In the genomic region with DNA sequence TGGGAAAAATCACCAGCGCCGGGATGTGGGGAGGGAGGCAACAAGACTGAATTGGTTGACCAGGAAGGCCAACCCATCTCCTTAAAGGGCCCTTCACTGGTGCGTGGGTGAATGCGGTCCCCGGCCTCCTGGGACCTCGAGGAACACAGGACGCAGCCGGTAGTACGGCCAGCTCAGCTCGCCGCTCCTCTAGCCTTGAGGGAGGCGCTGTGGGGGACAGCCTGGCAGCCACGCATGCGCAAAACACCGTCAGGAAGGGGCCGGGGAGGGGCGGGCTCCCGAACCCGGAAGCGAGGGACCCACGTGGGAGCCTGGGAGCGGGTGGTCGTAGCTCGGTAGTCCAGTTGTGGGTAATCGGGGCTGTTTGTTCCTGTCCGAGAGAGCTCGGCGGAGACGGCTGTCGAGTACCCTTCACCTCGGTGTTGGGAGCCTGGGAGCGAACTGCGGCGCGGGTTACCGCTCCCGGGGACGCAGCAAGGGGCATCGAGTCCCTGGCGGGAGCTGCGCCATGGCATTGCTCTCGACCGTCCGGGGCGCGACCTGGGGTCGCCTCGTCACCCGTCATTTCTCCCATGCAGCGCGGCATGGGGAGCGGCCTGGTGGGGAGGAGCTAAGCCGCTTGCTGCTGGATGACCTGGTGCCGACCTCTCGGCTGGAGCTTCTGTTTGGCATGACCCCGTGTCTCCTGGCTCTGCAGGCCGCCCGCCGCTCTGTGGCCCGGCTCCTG, we compare ENCODE assay signal across 1 cellular context.
A peak's percentile ranks its signal among the peaks of the same experiment; 100 is the strongest.
TF ChIP-seq lines count a peak whose summit lies in the region.

TSS of gene MRM1 (plus strand) at position 281 of the 727 bp plus-strand sequence. CDS start at position 509, 228 bp downstream.

TF ChIP-seq in HepG2, 621 proteins besides CTCF, POLR2A, EP300 and RAD21 (continued from another document and continues in another):
- TF ChIP-seq ZNF280D (CRISPR knock-in tag; IDR thresholded peaks at IDR 0.05) (peak; percentile 78), ZNF501 (CRISPR knock-in tag; IDR thresholded peaks at IDR 0.05) (peak; percentile 66; the same call in 1 of the 2 replicates), SKI (IDR thresholded peaks at IDR 0.05; ENCODE audit: partially characterized antibody) (peak; percentile 28), E2F5 (CRISPR knock-in tag; conservative IDR thresholded peaks at IDR 0.05) (0 out of 2 replicates have a peak, but pooled peaks have one; percentile 55), ZMAT3 (CRISPR knock-in tag; conservative IDR thresholded peaks at IDR 0.05) (peak; percentile 83), ELK4 (CRISPR knock-in tag; IDR thresholded peaks at IDR 0.05; ENCODE audit: borderline replicate concordance) (no peak), TAF15 (IDR thresholded peaks at IDR 0.05; ENCODE audit: low read depth, low read length, poor library complexity, severe bottlenecking) (no peak), BCL6 (CRISPR knock-in tag; IDR thresholded peaks at IDR 0.05) (peak; percentile 75), DMAP1 (CRISPR knock-in tag; IDR thresholded peaks at IDR 0.05) (peak; percentile 93; the same call in 1 of the 2 replicates), SOX6 (IDR thresholded peaks at IDR 0.05) (no peak), SOX6 (CRISPR knock-in tag; IDR thresholded peaks at IDR 0.05) (peak; percentile 35; the same call in 1 of the 2 replicates), TFDP1 (CRISPR knock-in tag; IDR thresholded peaks at IDR 0.05; ENCODE audit: borderline replicate concordance) (peak; percentile 65), SATB2 (CRISPR knock-in tag; IDR thresholded peaks at IDR 0.05) (peak; percentile 54), ZNF468 (CRISPR knock-in tag; IDR thresholded peaks at IDR 0.05) (no peak), RARG (CRISPR knock-in tag; IDR thresholded peaks at IDR 0.05; ENCODE audit: low read depth) (no peak; the same call in 1 of the 2 replicates), ZNF407 (CRISPR knock-in tag; IDR thresholded peaks at IDR 0.05; ENCODE audit: not compliant biosample characterization) (peak; percentile 77), POLR2AphosphoS5 (IDR thresholded peaks at IDR 0.05; ENCODE audit: low read depth, low read length) (peak; percentile 84), SRY (CRISPR knock-in tag; IDR thresholded peaks at IDR 0.05) (peak; percentile 58; the same call in 1 of the 2 replicates), RBFOX2 (IDR thresholded peaks at IDR 0.05; ENCODE audit: low read depth, low read length) (peak; percentile 91), MTA1 (CRISPR knock-in tag; IDR thresholded peaks at IDR 0.05; ENCODE audit: borderline replicate concordance) (peak; percentile 52; the same call in 1 of the 2 replicates), FOXP4 (CRISPR knock-in tag; IDR thresholded peaks at IDR 0.05) (peak; percentile 29; the same call in 1 of the 2 replicates), MYC (CRISPR knock-in tag; IDR thresholded peaks at IDR 0.05; ENCODE audit: borderline replicate concordance) (peak; percentile 99), ZFP90 (CRISPR knock-in tag; IDR thresholded peaks at IDR 0.05; ENCODE audit: borderline replicate concordance) (peak; percentile 67), ZNF629 (CRISPR knock-in tag; conservative IDR thresholded peaks at IDR 0.05) (0 out of 2 replicates have a peak, but pooled peaks have one; percentile 24), HOXA3 (CRISPR knock-in tag; IDR thresholded peaks at IDR 0.05) (peak; percentile 41; the same call in 1 of the 2 replicates), HDAC1 (CRISPR knock-in tag; IDR thresholded peaks at IDR 0.05) (peak; percentile 85), FOXC1 (CRISPR knock-in tag; IDR thresholded peaks at IDR 0.05; ENCODE audit: borderline replicate concordance) (peak; percentile 82; the same call in 1 of the 2 replicates), ETV6 (CRISPR knock-in tag; conservative IDR thresholded peaks at IDR 0.05) (peak; percentile 20; the same call in 1 of the 2 replicates)
- TF ChIP-seq, protein P1, sequence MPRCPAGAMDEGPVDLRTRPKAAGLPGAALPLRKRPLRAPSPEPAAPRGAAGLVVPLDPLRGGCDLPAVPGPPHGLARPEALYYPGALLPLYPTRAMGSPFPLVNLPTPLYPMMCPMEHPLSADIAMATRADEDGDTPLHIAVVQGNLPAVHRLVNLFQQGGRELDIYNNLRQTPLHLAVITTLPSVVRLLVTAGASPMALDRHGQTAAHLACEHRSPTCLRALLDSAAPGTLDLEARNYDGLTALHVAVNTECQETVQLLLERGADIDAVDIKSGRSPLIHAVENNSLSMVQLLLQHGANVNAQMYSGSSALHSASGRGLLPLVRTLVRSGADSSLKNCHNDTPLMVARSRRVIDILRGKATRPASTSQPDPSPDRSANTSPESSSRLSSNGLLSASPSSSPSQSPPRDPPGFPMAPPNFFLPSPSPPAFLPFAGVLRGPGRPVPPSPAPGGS (CRISPR knock-in tag; IDR thresholded peaks at IDR 0.05): peak; percentile 56; the same call in 1 of the 2 replicates
